Comparison of ENCODE assay signal across 9 cellular contexts in genomic region chr2:95023222-95023597, GRCh38. TPM values are rescaled to one million over a fixed set of nuclear protein-coding genes. Genes with fewer than 3 reads are reported as not detected.
DNase-seq lines count a peak whose midpoint lies in the region; ATAC-seq and TF ChIP-seq lines count a peak whose summit lies in the region.
"Had no signal": no experiment of that assay in that cellular context is flagged by ENCODE, and none has a peak within 500 bp of the region (broad histone marks: within the 10 kb centered on the region; RNA-seq: fewer than 3 reads in every experiment).

No MANE protein-coding gene starts in this region.

- TF ChIP-seq CTCF in spleen (IDR thresholded peaks at IDR 0.05 in 8 of 11, conservative IDR thresholded peaks at IDR 0.05 in 3 of 11) = peak in 1 of 11 experiments; percentile 14

- no peak for TF ChIP-seq POLR2A in spleen (IDR thresholded peaks at IDR 0.05)

- no peaks in the 10 kb centered on the region for H3K9me3 ChIP-seq in spleen

- peaks cover 3 to 54% (median 33%) of the 10 kb centered on the region in 6 donors for H3K4me1 ChIP-seq in spleen

- in situ Hi-C loops in KBM-7 (cut with MboI; ENCODE audit: low pct_unique_long_range_greater_than_20kb, low sequenced_read_pairs) = no loop called here

- intact Hi-C loops in spleen (cut with DNase I; ENCODE audit: low total_unique reads) = no loop called here

- 44 to 56% (median 52%) methylated on average over 2 of the region's 2 CpGs for WGBS in spleen, 5 donors

- H3K27ac ChIP-seq in spleen = no peak overlapping the region

- H3K36me3 ChIP-seq in spleen = no peaks in the 10 kb centered on the region

- DNase-seq in NCI-H1092 treated with DMSO at 0.1 percent for 48 hours (lab: John Stamatoyannopoulos, UW) (peak; percentile 6), NCI-H1092 (lab: John Stamatoyannopoulos, UW) (no peak), kidney tubule cell (ENCODE audit: low spot score) (peak; percentile 85), NCI-H446 treated with DMSO at 0.1 percent for 48 hours (lab: John Stamatoyannopoulos, UW) (no peak), spleen (no peak), KBM-7 (no peak)
- DNase-seq in activated CD4-positive, alpha-beta T cell treated with anti-CD3 and anti-CD28 coated beads, Interleukin-2, amount 50 U/mL, for 48 hours = peak; percentile 52 to 56

- no peak overlapping the region for H3K4me3 ChIP-seq in spleen

- peak; percentile 46 for ATAC-seq in HG03460 (IDR thresholded peaks at IDR 0.05; ENCODE audit: unreplicated experiment)

- H3K27me3 ChIP-seq in spleen (replicated peaks in 1 of 7) = peaks cover 0 to 69% (median 43%) of the 10 kb centered on the region in 7 donors

RNA-seq across cellular contexts. Expression of gene MAL, which starts 2.3 kb away (rescaled TPM):
- total RNA-seq in spleen = 10 to 100 TPM in 3 of 7 donors, 1 to 10 TPM in 4; 4.7 to 18.8 (median 8.1) TPM
- polyA plus RNA-seq in spleen = 10 to 100 TPM in 1 of 3 donors, 1 to 10 TPM in 2; 8.4 to 12.7 (median 9.0) TPM
- total RNA-seq: RPMI7951 had no signal

Comparison
In these comparisons a context has a peak if more than half of its experiments do, and no peak if none do; other contexts are left out.
1. DNase-seq: peak in NCI-H1092 treated with DMSO at 0.1 percent for 48 hours (single experiment), activated CD4-positive, alpha-beta T cell treated with anti-CD3 and anti-CD28 coated beads, Interleukin-2, amount 50 U/mL, for 48 hours (2 of 2) and kidney tubule cell (single experiment); none in NCI-H1092 (single experiment), NCI-H446 treated with DMSO at 0.1 percent for 48 hours (single experiment), spleen (single experiment) and KBM-7 (single experiment).